Comparison of ENCODE assay signal across 8 cellular contexts in the genomic region with DNA sequence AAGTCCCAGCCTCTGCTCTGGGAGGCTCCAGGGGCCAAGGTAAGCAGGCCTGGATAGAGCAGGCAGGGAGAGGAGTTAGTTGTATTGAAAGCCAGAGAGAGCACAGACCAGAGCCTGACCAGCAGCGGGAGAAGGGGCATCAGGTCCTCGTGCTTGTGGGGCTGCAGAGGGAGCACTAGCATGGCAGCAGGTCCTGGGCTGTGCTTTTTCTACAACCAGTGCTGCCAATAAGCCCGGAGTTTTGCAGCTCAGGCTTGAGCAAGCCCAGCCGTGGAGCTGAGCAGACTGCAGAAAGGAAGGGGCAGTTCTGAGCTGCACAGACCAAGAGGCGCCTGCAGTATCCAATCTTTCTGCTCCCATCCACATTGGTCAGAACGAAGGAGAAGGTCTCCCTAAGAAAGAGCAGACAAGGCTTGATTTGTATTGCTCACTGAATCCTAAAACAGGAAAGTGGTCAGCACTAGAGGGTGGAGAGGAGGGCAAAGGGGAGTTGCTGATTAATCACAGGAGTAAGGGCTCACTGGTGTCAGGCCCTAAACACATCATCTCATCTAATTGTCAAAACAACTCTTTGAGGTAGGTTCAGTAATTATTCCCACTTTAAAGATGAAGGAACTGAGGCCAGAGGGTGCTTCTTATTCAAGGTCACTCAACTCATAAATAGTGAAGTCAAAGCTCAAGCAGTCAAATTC. TPM values are rescaled to one million over a fixed set of nuclear protein-coding genes. Genes with fewer than 3 reads are reported as not detected.
DNase-seq lines count a peak whose midpoint lies in the region; ATAC-seq and TF ChIP-seq lines count a peak whose summit lies in the region.

No MANE protein-coding gene starts in this region.

- peak; percentile 37 for TF ChIP-seq CTCF in epithelial cell of esophagus (IDR thresholded peaks at IDR 0.05; ENCODE audit: insufficient read depth, low read depth, low read length, missing control alignments)

- peaks cover 99% of the 10 kb centered on the region for H3K4me1 ChIP-seq in CD4-positive, CD25-positive, alpha-beta regulatory T cell (ENCODE audit: control insufficient read depth, insufficient read depth, low read length, poor library complexity, severe bottlenecking)

- peak overlapping the region; percentile 99 for H3K4me3 ChIP-seq in CD4-positive, CD25-positive, alpha-beta regulatory T cell (ENCODE audit: low read depth, low read length)
- H3K4me3 ChIP-seq in epithelial cell of esophagus (ENCODE audit: low read length) = no peak overlapping the region

- H3K36me3 ChIP-seq in CD4-positive, CD25-positive, alpha-beta regulatory T cell (ENCODE audit: control insufficient read depth, insufficient read depth, low read length) = peaks cover 55% of the 10 kb centered on the region

- H3K27ac ChIP-seq in CD4-positive, CD25-positive, alpha-beta regulatory T cell (ENCODE audit: insufficient read depth, low read length, poor library complexity, severe bottlenecking) = peak overlapping the region; percentile 90

- H3K27me3 ChIP-seq in CD4-positive, CD25-positive, alpha-beta regulatory T cell (ENCODE audit: control insufficient read depth, insufficient read depth, low read length) = no peaks in the 10 kb centered on the region

- DNase-seq in CD4-positive, CD25-positive, alpha-beta regulatory T cell = peak; percentile 62 to 88 (median 78)
- DNase-seq in HT1080 (ENCODE audit: low read depth) (peak; percentile 57), epithelial cell of esophagus (ENCODE audit: low read depth) (peak; percentile 49), pons (ENCODE audit: low spot score) (no peak)
- no peak for DNase-seq in activated CD4-positive, alpha-beta T cell treated with anti-CD3 and anti-CD28 coated beads for 36 hours
- peak; percentile 74 for DNase-seq in stimulated activated CD4-positive, alpha-beta T cell treated with anti-CD3 and anti-CD28 coated beads, Interleukin-4, amount 100 ng/mL, for 24 hours

- H3K9me3 Mint-ChIP-seq in CD4-positive, CD25-positive, alpha-beta regulatory T cell = peaks cover 0 to 1% (median 0%) of the 10 kb centered on the region in 7 donors
- H3K9me3 Mint-ChIP-seq in activated CD4-positive, alpha-beta T cell treated with anti-CD3 and anti-CD28 coated beads for 36 hours (ENCODE audit: low read depth) = no peaks in the 10 kb centered on the region

- peak overlapping the region; percentile 95 to 98 (median 98) for H3K4me3 Mint-ChIP-seq in CD4-positive, CD25-positive, alpha-beta regulatory T cell
- H3K4me3 Mint-ChIP-seq in activated CD4-positive, alpha-beta T cell treated with anti-CD3 and anti-CD28 coated beads for 36 hours = peak overlapping the region; percentile 96

- no peaks in the 10 kb centered on the region for H3K9me3 ChIP-seq in CD4-positive, CD25-positive, alpha-beta regulatory T cell (ENCODE audit: control insufficient read depth in 2 of 2, low read length in 2 of 2)

- CTCF ChIA-PET in activated CD4-positive, alpha-beta T cell treated with anti-CD3 and anti-CD28 coated beads for 36 hours (lab: Charles Lee) = interaction anchor here (1.2 to 9.1 kb wide), 5 partner anchors 10 to 243 kb away, joined by 3 to 115 read pairs (median 5); no protein-coding TSS in a partner anchor

- peak overlapping the region; percentile 92 to 99 (median 96) for H3K27ac Mint-ChIP-seq in CD4-positive, CD25-positive, alpha-beta regulatory T cell
- H3K27ac Mint-ChIP-seq in activated CD4-positive, alpha-beta T cell treated with anti-CD3 and anti-CD28 coated beads for 36 hours = peak overlapping the region; percentile 98

- intact Hi-C loops in activated CD4-positive, alpha-beta T cell treated with anti-CD3 and anti-CD28 coated beads for 36 hours (cut with DNase I, micrococcal nuclease) = no loop called here

- H3K27me3 Mint-ChIP-seq in CD4-positive, CD25-positive, alpha-beta regulatory T cell = no peaks in the 10 kb centered on the region
- H3K27me3 Mint-ChIP-seq in activated CD4-positive, alpha-beta T cell treated with anti-CD3 and anti-CD28 coated beads for 36 hours = no peaks in the 10 kb centered on the region

- peaks cover 23 to 91% (median 68%) of the 10 kb centered on the region in 4 donors for H3K4me1 Mint-ChIP-seq in CD4-positive, CD25-positive, alpha-beta regulatory T cell
- peaks cover 72% of the 10 kb centered on the region for H3K4me1 Mint-ChIP-seq in activated CD4-positive, alpha-beta T cell treated with anti-CD3 and anti-CD28 coated beads for 36 hours

- peaks cover 64% of the 10 kb centered on the region for H3K36me3 Mint-ChIP-seq in CD4-positive, CD25-positive, alpha-beta regulatory T cell
- H3K36me3 Mint-ChIP-seq in activated CD4-positive, alpha-beta T cell treated with anti-CD3 and anti-CD28 coated beads for 36 hours (ENCODE audit: low read depth) = peaks cover 77% of the 10 kb centered on the region

- POLR2A ChIA-PET in activated CD4-positive, alpha-beta T cell treated with anti-CD3 and anti-CD28 coated beads for 36 hours (lab: Charles Lee) = interaction anchor here (1.0 to 1.7 kb wide), 2 partner anchors 24 to 47 kb away, joined by 3 to 7 read pairs; no protein-coding TSS in a partner anchor

- ATAC-seq in CD4-positive, CD25-positive, alpha-beta regulatory T cell (ENCODE audit: low read depth in 2 of 2) = peak; percentile 74 to 79
- peak; percentile 23 for ATAC-seq in activated CD4-positive, alpha-beta T cell treated with anti-CD3 and anti-CD28 coated beads for 36 hours
- ATAC-seq in HG03460 (IDR thresholded peaks at IDR 0.05; ENCODE audit: unreplicated experiment) = no peak
- ATAC-seq in GM18498 (IDR thresholded peaks at IDR 0.05; ENCODE audit: unreplicated experiment) = no peak

RNA-seq across cellular contexts. Expression of a gene that starts 2.7 kb away (rescaled TPM):
- total RNA-seq in CD4-positive, CD25-positive, alpha-beta regulatory T cell = 83.8 TPM
- polyA plus RNA-seq in CD4-positive, CD25-positive, alpha-beta regulatory T cell = 100 to 1,000 TPM in 3 of 4 donors, 10 to 100 TPM in 1; 85.6 to 196 (median 119) TPM
- not detected in 2 replicates for total RNA-seq in HT1080 (2014; rRNA removed; shearing (Covaris generic))
- polyA plus RNA-seq in HT1080 (2015; cell fraction: cytosol; rRNA removed) = 0.07 TPM in 1 of 2 replicates, not detected in the other
- polyA plus RNA-seq in HT1080 (2015; cell fraction: nucleus; rRNA removed) = not detected in 2 replicates
- total RNA-seq in activated CD4-positive, alpha-beta T cell treated with anti-CD3 and anti-CD28 coated beads for 36 hours = 100 to 1,000 TPM; 174 to 190 TPM

RNA-seq across cellular contexts. Expression of a gene that starts 29.8 kb away (rescaled TPM):
- 5.0 TPM for total RNA-seq in CD4-positive, CD25-positive, alpha-beta regulatory T cell
- 10 to 100 TPM in 2 of 4 donors, 1 to 10 TPM in 2; 7.6 to 15.8 (median 12.5) TPM for polyA plus RNA-seq in CD4-positive, CD25-positive, alpha-beta regulatory T cell
- 1.0 and 1.5 TPM in 2 replicates for total RNA-seq in HT1080 (2014; rRNA removed; shearing (Covaris generic))
- polyA plus RNA-seq in HT1080 (2015; cell fraction: cytosol; rRNA removed) = 1.0 and 1.1 TPM in 2 replicates
- polyA plus RNA-seq in HT1080 (2015; cell fraction: nucleus; rRNA removed) = 0.64 and 1.1 TPM in 2 replicates
- total RNA-seq in activated CD4-positive, alpha-beta T cell treated with anti-CD3 and anti-CD28 coated beads for 36 hours = 10 to 100 TPM; 12.7 TPM

RNA-seq across cellular contexts. Expression of a gene that starts 57.7 kb away (rescaled TPM):
- 22.6 TPM for total RNA-seq in CD4-positive, CD25-positive, alpha-beta regulatory T cell
- polyA plus RNA-seq in CD4-positive, CD25-positive, alpha-beta regulatory T cell = 10 to 100 TPM; 19.9 to 37.5 (median 27.7) TPM
- 29.3 and 35.7 TPM in 2 replicates for total RNA-seq in HT1080 (2014; rRNA removed; shearing (Covaris generic))
- polyA plus RNA-seq in HT1080 (2015; cell fraction: cytosol; rRNA removed) = 26.3 and 26.9 TPM in 2 replicates
- polyA plus RNA-seq in HT1080 (2015; cell fraction: nucleus; rRNA removed) = 67.2 and 73.5 TPM in 2 replicates
- total RNA-seq in activated CD4-positive, alpha-beta T cell treated with anti-CD3 and anti-CD28 coated beads for 36 hours = 10 to 100 TPM; 34.7 to 49.1 TPM

RNA-seq across cellular contexts. Expression of a gene that starts 57.9 kb away (rescaled TPM):
- 37.2 TPM for total RNA-seq in CD4-positive, CD25-positive, alpha-beta regulatory T cell
- 100 to 1,000 TPM in 1 of 4 donors, 10 to 100 TPM in 3; 86.7 to 112 (median 95.9) TPM for polyA plus RNA-seq in CD4-positive, CD25-positive, alpha-beta regulatory T cell
- total RNA-seq in HT1080 (2014; rRNA removed; shearing (Covaris generic)) = 17.2 and 24.7 TPM in 2 replicates
- 27.7 and 31.5 TPM in 2 replicates for polyA plus RNA-seq in HT1080 (2015; cell fraction: cytosol; rRNA removed)
- polyA plus RNA-seq in HT1080 (2015; cell fraction: nucleus; rRNA removed) = 23.6 and 28.2 TPM in 2 replicates
- 10 to 100 TPM; 30.4 to 34.4 TPM for total RNA-seq in activated CD4-positive, alpha-beta T cell treated with anti-CD3 and anti-CD28 coated beads for 36 hours

Comparison
In these comparisons a context has a peak if more than half of its experiments do, and no peak if none do; other contexts are left out.
1. ATAC-seq: peak in CD4-positive, CD25-positive, alpha-beta regulatory T cell (2 of 2) and activated CD4-positive, alpha-beta T cell treated with anti-CD3 and anti-CD28 coated beads for 36 hours (single experiment); none in HG03460 (single experiment) and GM18498 (single experiment).
2. DNase-seq: peak in CD4-positive, CD25-positive, alpha-beta regulatory T cell (3 of 3), HT1080 (single experiment), epithelial cell of esophagus (single experiment) and stimulated activated CD4-positive, alpha-beta T cell treated with anti-CD3 and anti-CD28 coated beads, Interleukin-4, amount 100 ng/mL, for 24 hours (single experiment); none in activated CD4-positive, alpha-beta T cell treated with anti-CD3 and anti-CD28 coated beads for 36 hours (single experiment) and pons (single experiment).
3. RNA of a gene that starts 2.7 kb away (total RNA-seq): 174 to 190 TPM in activated CD4-positive, alpha-beta T cell treated with anti-CD3 and anti-CD28 coated beads for 36 hours and 83.8 TPM in CD4-positive, CD25-positive, alpha-beta regulatory T cell (single experiment); not detected in HT1080; every median in the first group is over 10 times any median in the second.